Comparison of ENCODE assay signal across 2 cellular contexts in genomic region chr2:188293601-188294482, GRCh38.
TF ChIP-seq lines count a peak whose summit lies in the region.

No MANE protein-coding gene starts in this region.

TF ChIP-seq in HepG2, 621 proteins besides CTCF, POLR2A, EP300 and RAD21 (continued from another document and continues in another):
- TF ChIP-seq HMGXB4 (CRISPR knock-in tag; IDR thresholded peaks at IDR 0.05; ENCODE audit: borderline replicate concordance in 1 of 2, low read depth in 1 of 2), result no peak
- TF ChIP-seq ZNF333 (CRISPR knock-in tag; IDR thresholded peaks at IDR 0.05; ENCODE audit: borderline replicate concordance), result no peak
- TF ChIP-seq ZBTB2 (CRISPR knock-in tag; IDR thresholded peaks at IDR 0.05; ENCODE audit: low read depth), result no peak
- TF ChIP-seq KIAA2018 (CRISPR knock-in tag; IDR thresholded peaks at IDR 0.05; ENCODE audit: borderline replicate concordance), result no peak
- no peak for TF ChIP-seq PATZ1 (CRISPR knock-in tag; IDR thresholded peaks at IDR 0.05)
- TF ChIP-seq ZNF367 (CRISPR knock-in tag; IDR thresholded peaks at IDR 0.05; ENCODE audit: borderline replicate concordance), result no peak
- no peak for TF ChIP-seq TMF1 (CRISPR knock-in tag; IDR thresholded peaks at IDR 0.05; ENCODE audit: low read depth)
- TF ChIP-seq CREM (IDR thresholded peaks at IDR 0.05), result no peak
- no peak for TF ChIP-seq CREM (CRISPR knock-in tag; IDR thresholded peaks at IDR 0.05)

TF ChIP-seq in WTC11, 78 proteins besides CTCF, POLR2A, EP300 and RAD21 (continued from another document):
- no peak for TF ChIP-seq ZNF281 (CRISPR knock-in tag; IDR thresholded peaks at IDR 0.05)
- TF ChIP-seq CBFB (CRISPR knock-in tag; IDR thresholded peaks at IDR 0.05; ENCODE audit: low read depth), result no peak
- no peak for TF ChIP-seq ARID4B (CRISPR knock-in tag; IDR thresholded peaks at IDR 0.05; ENCODE audit: borderline replicate concordance)
- no peak for TF ChIP-seq ESRRA (CRISPR knock-in tag; IDR thresholded peaks at IDR 0.05; ENCODE audit: borderline replicate concordance)
- no peak for TF ChIP-seq SMAD3 (CRISPR knock-in tag; IDR thresholded peaks at IDR 0.05; ENCODE audit: borderline replicate concordance)
- no peak for TF ChIP-seq E2F4 (CRISPR knock-in tag; IDR thresholded peaks at IDR 0.05; ENCODE audit: borderline replicate concordance, low read depth)
